Comparison of ENCODE assay signal across 6 cellular contexts in the genomic region with DNA sequence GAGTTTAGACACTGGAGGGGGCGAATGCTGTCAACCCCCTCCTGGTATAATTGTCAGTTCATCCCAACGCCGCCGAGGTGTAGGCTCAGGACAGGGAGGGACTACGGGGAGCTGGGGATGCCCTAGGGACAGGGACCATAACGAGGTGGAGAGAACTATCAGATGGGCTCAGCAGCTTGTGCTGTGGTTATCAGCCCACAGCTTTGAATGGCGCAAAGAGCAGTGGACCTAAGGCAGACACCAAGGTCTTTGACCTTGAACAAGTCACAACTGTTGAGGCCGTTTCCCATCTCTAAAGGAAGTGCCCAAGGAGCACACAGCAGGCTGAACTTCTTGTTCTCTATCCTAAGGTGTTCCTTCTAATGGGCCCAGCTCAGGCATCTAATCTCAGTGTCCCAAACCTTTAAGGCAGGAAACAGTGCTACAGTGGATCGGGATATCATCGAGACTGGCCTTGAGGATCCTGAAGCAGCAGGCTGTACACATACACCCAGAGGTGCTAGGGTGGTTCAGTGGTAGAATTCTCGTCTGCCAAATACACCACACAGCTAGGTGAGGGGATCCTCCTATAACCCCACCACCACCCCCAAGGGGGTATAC. TPM values are rescaled to one million over a fixed set of nuclear protein-coding genes. Genes with fewer than 3 reads are reported as not detected.
DNase-seq lines count a peak whose midpoint lies in the region; ATAC-seq and TF ChIP-seq lines count a peak whose summit lies in the region.

No MANE protein-coding gene starts in this region.

- no peaks in the 10 kb centered on the region for H3K27me3 ChIP-seq in esophagus squamous epithelium

- H3K27ac ChIP-seq in esophagus squamous epithelium = peak overlapping the region; percentile 88 to 97 (median 96)

- no peaks in the 10 kb centered on the region for H3K27me3 Mint-ChIP-seq in activated naive CD4-positive, alpha-beta T cell treated with anti-CD3 and anti-CD28 coated beads, Interleukin-2, amount 50 U/mL, for 24 hours
- H3K27me3 Mint-ChIP-seq in stimulated activated memory B cell treated with anti-CD40 and anti-IgM and Interleukin-4, amounts not matched to agents 10 μg/mL and 1 μg/mL and 100 μg/mL, for 72 hours = no peaks in the 10 kb centered on the region

- intact Hi-C loops in esophagus squamous epithelium (cut with DNase I) = no loop called here

- H3K36me3 ChIP-seq in esophagus squamous epithelium = peaks cover 24 to 66% (median 32%) of the 10 kb centered on the region in 3 donors

- no peak for TF ChIP-seq POLR2A in esophagus squamous epithelium (IDR thresholded peaks at IDR 0.05)

- H3K9me3 ChIP-seq in esophagus squamous epithelium = no peaks in the 10 kb centered on the region

- H3K27ac Mint-ChIP-seq in activated naive CD4-positive, alpha-beta T cell treated with anti-CD3 and anti-CD28 coated beads, Interleukin-2, amount 50 U/mL, for 24 hours = peak overlapping the region; percentile 94
- peak overlapping the region; percentile 93 for H3K27ac Mint-ChIP-seq in stimulated activated memory B cell treated with anti-CD40 and anti-IgM and Interleukin-4, amounts not matched to agents 10 μg/mL and 1 μg/mL and 100 μg/mL, for 72 hours

- H3K4me3 ChIP-seq in esophagus squamous epithelium = peak overlapping the region; percentile 35 to 84 (median 75)

- peaks cover 60% of the 10 kb centered on the region for H3K4me1 Mint-ChIP-seq in activated naive CD4-positive, alpha-beta T cell treated with anti-CD3 and anti-CD28 coated beads, Interleukin-2, amount 50 U/mL, for 24 hours
- peaks cover 47% of the 10 kb centered on the region for H3K4me1 Mint-ChIP-seq in stimulated activated memory B cell treated with anti-CD40 and anti-IgM and Interleukin-4, amounts not matched to agents 10 μg/mL and 1 μg/mL and 100 μg/mL, for 72 hours

- no peak for TF ChIP-seq CTCF in esophagus squamous epithelium (IDR thresholded peaks at IDR 0.05)

- no peaks in the 10 kb centered on the region for H3K9me3 Mint-ChIP-seq in activated naive CD4-positive, alpha-beta T cell treated with anti-CD3 and anti-CD28 coated beads, Interleukin-2, amount 50 U/mL, for 24 hours
- no peaks in the 10 kb centered on the region for H3K9me3 Mint-ChIP-seq in stimulated activated memory B cell treated with anti-CD40 and anti-IgM and Interleukin-4, amounts not matched to agents 10 μg/mL and 1 μg/mL and 100 μg/mL, for 72 hours

- H3K36me3 Mint-ChIP-seq in activated naive CD4-positive, alpha-beta T cell treated with anti-CD3 and anti-CD28 coated beads, Interleukin-2, amount 50 U/mL, for 24 hours = peaks cover 12% of the 10 kb centered on the region
- H3K36me3 Mint-ChIP-seq in stimulated activated memory B cell treated with anti-CD40 and anti-IgM and Interleukin-4, amounts not matched to agents 10 μg/mL and 1 μg/mL and 100 μg/mL, for 72 hours = peaks cover 44% of the 10 kb centered on the region

- no peak for ATAC-seq in stimulated activated memory B cell treated with anti-CD40 and anti-IgM and Interleukin-4, amounts not matched to agents 10 μg/mL and 1 μg/mL and 100 μg/mL, for 72 hours

- 0 to 14% methylated on average over 3 to 8 of the region's 11 CpGs for WGBS in esophagus squamous epithelium, 2 donors

- no peak for DNase-seq in activated naive CD4-positive, alpha-beta T cell treated with anti-CD3 and anti-CD28 coated beads, Interleukin-2, amount 50 U/mL, for 16 hours
- DNase-seq in esophagus squamous epithelium (lab: John Stamatoyannopoulos, UW) = no peak
- no peak for DNase-seq in activated CD4-positive, CD25-positive, alpha-beta regulatory T cell (lab: John Stamatoyannopoulos, UW)
- no peak for DNase-seq in activated CD4-positive, alpha-beta T cell treated with anti-CD3 and anti-CD28 coated beads for 1 hour

- H3K4me1 ChIP-seq in esophagus squamous epithelium = peaks cover 16 to 57% (median 24%) of the 10 kb centered on the region in 3 donors

- H3K4me3 Mint-ChIP-seq in activated naive CD4-positive, alpha-beta T cell treated with anti-CD3 and anti-CD28 coated beads, Interleukin-2, amount 50 U/mL, for 24 hours = peak overlapping the region; percentile 96
- peak overlapping the region; percentile 97 for H3K4me3 Mint-ChIP-seq in stimulated activated memory B cell treated with anti-CD40 and anti-IgM and Interleukin-4, amounts not matched to agents 10 μg/mL and 1 μg/mL and 100 μg/mL, for 72 hours

RNA-seq across cellular contexts. Expression of a gene that starts 1.0 kb away (rescaled TPM):
- total RNA-seq in esophagus squamous epithelium = 10 to 100 TPM in 1 of 4 donors, 1 to 10 TPM in 3; 5.0 to 12.7 (median 8.0) TPM

RNA-seq across cellular contexts. Expression of a gene that starts 9.3 kb away (rescaled TPM):
- total RNA-seq in esophagus squamous epithelium = 100 to 1,000 TPM; 103 to 132 (median 111) TPM

RNA-seq across cellular contexts. Expression of a gene that starts 18.6 kb away (rescaled TPM):
- 1,000 to 10,000 TPM; 1,144 to 2,095 (median 1,685) TPM for total RNA-seq in esophagus squamous epithelium

RNA-seq across cellular contexts. Expression of a gene that starts 20.3 kb away (rescaled TPM):
- 10 to 100 TPM; 34.7 to 58.6 (median 53.6) TPM for total RNA-seq in esophagus squamous epithelium

RNA-seq across cellular contexts. Expression of a gene that starts 20.7 kb away (rescaled TPM):
- total RNA-seq in esophagus squamous epithelium = 10 to 100 TPM in 1 of 4 donors, 1 to 10 TPM in 3; 5.5 to 10.8 (median 7.2) TPM
